ENCODE assay signal across 9 cellular contexts in genomic region chr18:10131783-10132381, GRCh38.
DNase-seq lines count a peak whose midpoint lies in the region; ATAC-seq, FAIRE-seq and TF ChIP-seq lines count a peak whose summit lies in the region.
"Had no signal": no experiment of that assay in that cellular context is flagged by ENCODE, and none has a peak within 500 bp of the region (broad histone marks: within the 10 kb centered on the region; RNA-seq: fewer than 3 reads in every experiment).

No MANE protein-coding gene starts in this region.

- H3K27ac ChIP-seq in coronary artery (no peak overlapping the region), lower lobe of right lung (no peak overlapping the region), subcutaneous abdominal adipose tissue (ENCODE audit: low read depth, low read length) (no peak overlapping the region)

- POLR2A ChIA-PET in activated CD8-positive, alpha-beta T cell treated with anti-CD3 and anti-CD28 coated beads for 36 hours (lab: Charles Lee): no interaction called here

- H3K4me1 ChIP-seq in lower lobe of right lung: peaks cover 13% of the 10 kb centered on the region
- H3K4me1 ChIP-seq in subcutaneous abdominal adipose tissue (ENCODE audit: control insufficient read depth in 5 of 5, insufficient read depth in 5 of 5, low read length in 5 of 5): peaks cover 0 to 23% (median 18%) of the 10 kb centered on the region in 5 donors

- H3K27me3 Mint-ChIP-seq in activated CD8-positive, alpha-beta T cell treated with anti-CD3 and anti-CD28 coated beads for 36 hours: peaks cover 22% of the 10 kb centered on the region

- TF ChIP-seq CTCF in coronary artery (IDR thresholded peaks at IDR 0.05): no peak
- TF ChIP-seq CTCF in lower lobe of right lung (IDR thresholded peaks at IDR 0.05): no peak
- TF ChIP-seq CTCF in D721Med (IDR thresholded peaks at IDR 0.05; ENCODE audit: insufficient read depth, missing control alignments): no peak
- no peak for TF ChIP-seq CTCF in activated CD8-positive, alpha-beta T cell treated with anti-CD3 and anti-CD28 coated beads for 36 hours (IDR thresholded peaks at IDR 0.05)

- H3K9ac ChIP-seq in subcutaneous abdominal adipose tissue (ENCODE audit: low read length in 5 of 5): no peak overlapping the region

- H3K27me3 ChIP-seq in lower lobe of right lung (ENCODE audit: low read depth) (no peaks in the 10 kb centered on the region), subcutaneous abdominal adipose tissue (ENCODE audit: control insufficient read depth in 5 of 5, insufficient read depth in 4 of 5, low read length in 5 of 5) (no peaks in the 10 kb centered on the region)

- no peak for FAIRE-seq in D721Med (lab: Jason Lieb, UNC)
- FAIRE-seq: colon had no signal

- peak; percentile 85 to 92 for ATAC-seq in lower lobe of right lung
- no peak for ATAC-seq in activated CD8-positive, alpha-beta T cell treated with anti-CD3 and anti-CD28 coated beads for 36 hours

- no peaks in the 10 kb centered on the region for H3K36me3 Mint-ChIP-seq in activated CD8-positive, alpha-beta T cell treated with anti-CD3 and anti-CD28 coated beads for 36 hours (ENCODE audit: low read depth)

- no peaks in the 10 kb centered on the region for H3K36me3 ChIP-seq in lower lobe of right lung
- no peaks in the 10 kb centered on the region for H3K36me3 ChIP-seq in subcutaneous abdominal adipose tissue (ENCODE audit: control insufficient read depth in 5 of 5, insufficient read depth in 5 of 5, low read length in 5 of 5)

- H3K27ac Mint-ChIP-seq in activated CD8-positive, alpha-beta T cell treated with anti-CD3 and anti-CD28 coated beads for 36 hours: no peak overlapping the region

- no peak overlapping the region for H3K4me3 Mint-ChIP-seq in activated CD8-positive, alpha-beta T cell treated with anti-CD3 and anti-CD28 coated beads for 36 hours

- H3K4me3 ChIP-seq in coronary artery: peak overlapping the region; percentile 69
- H3K4me3 ChIP-seq in lower lobe of right lung: peak overlapping the region; percentile 47
- H3K4me3 ChIP-seq in subcutaneous abdominal adipose tissue (ENCODE audit: low read depth in 1 of 5, low read length in 5 of 5): peak overlapping the region in 4 of 5 donors; percentile 47 to 54 (median 50)

- CTCF ChIA-PET in activated CD8-positive, alpha-beta T cell treated with anti-CD3 and anti-CD28 coated beads for 36 hours (lab: Charles Lee): no interaction called here

- intact Hi-C loops in lower lobe of right lung (cut with DNase I): no loop called here
- intact Hi-C loops in activated CD8-positive, alpha-beta T cell treated with anti-CD3 and anti-CD28 coated beads for 36 hours (cut with micrococcal nuclease): no loop called here

- H3K4me1 Mint-ChIP-seq in activated CD8-positive, alpha-beta T cell treated with anti-CD3 and anti-CD28 coated beads for 36 hours (ENCODE audit: low read depth): no peaks in the 10 kb centered on the region

- no peaks in the 10 kb centered on the region for H3K9me3 ChIP-seq in lower lobe of right lung
- no peaks in the 10 kb centered on the region for H3K9me3 ChIP-seq in subcutaneous abdominal adipose tissue (ENCODE audit: control insufficient read depth in 5 of 5, low read length in 5 of 5)

- no peaks in the 10 kb centered on the region for H3K9me3 Mint-ChIP-seq in activated CD8-positive, alpha-beta T cell treated with anti-CD3 and anti-CD28 coated beads for 36 hours

- DNase-seq in NCI-H1417 treated with DMSO at 0.1 percent for 48 hours (lab: John Stamatoyannopoulos, UW) (peak; percentile 16), coronary artery (ENCODE audit: low spot score) (no peak), lower lobe of right lung (no peak), D721Med (ENCODE audit: insufficient read length, low spot score) (no peak), epidermal melanocyte (ENCODE audit: insufficient read length, low spot score) (no peak), NCI-H187 (lab: John Stamatoyannopoulos, UW) (no peak)
- DNase-seq in activated CD8-positive, alpha-beta T cell treated with anti-CD3 and anti-CD28 coated beads for 36 hours: no peak
